ENCODE assay signal across 13 cellular contexts in genomic region chr13:40064723-40065122, GRCh38.
DNase-seq lines count a peak whose midpoint lies in the region; ATAC-seq and TF ChIP-seq lines count a peak whose summit lies in the region.
"Had no signal": no experiment of that assay in that cellular context is flagged by ENCODE, and none has a peak within 500 bp of the region (broad histone marks: within the 10 kb centered on the region; RNA-seq: fewer than 3 reads in every experiment).

No MANE protein-coding gene starts in this region.

- H3K36me3 ChIP-seq in GM23248 (ENCODE audit: low read depth) (no peaks in the 10 kb centered on the region), fibroblast of lung (ENCODE audit: control insufficient read depth, insufficient read depth, low read length) (no peaks in the 10 kb centered on the region), Peyer's patch (no peaks in the 10 kb centered on the region)
- H3K36me3 ChIP-seq: pancreas, upper lobe of left lung had no signal

- CTCF ChIA-PET in WTC11 (lab: Charles Lee) = no interaction called here

- no peaks in the 10 kb centered on the region for H3K9me3 ChIP-seq in GM23248 (ENCODE audit: low read depth)
- no peaks in the 10 kb centered on the region for H3K9me3 ChIP-seq in fibroblast of lung (ENCODE audit: control insufficient read depth, insufficient read depth, low read depth, low read length)
- H3K9me3 ChIP-seq in Peyer's patch = no peaks in the 10 kb centered on the region
- H3K9me3 ChIP-seq: pancreas, upper lobe of left lung had no signal

- peak overlapping the region; percentile 13 for H3K4me2 ChIP-seq in GM23248 (ENCODE audit: unreplicated experiment)
- H3K4me2 ChIP-seq in fibroblast of lung (ENCODE audit: extremely low read depth, insufficient read depth, low read length) = no peak overlapping the region

- H3K27ac ChIP-seq in GM23248 = no peak overlapping the region; the same call in 1 of the 2 replicates
- H3K27ac ChIP-seq in fibroblast of lung (ENCODE audit: insufficient read depth, low read length) = no peak overlapping the region
- H3K27ac ChIP-seq in Peyer's patch = no peak overlapping the region
- H3K27ac ChIP-seq: upper lobe of left lung had no signal

- no peaks in the 10 kb centered on the region for H3K79me2 ChIP-seq in GM23248 (ENCODE audit: insufficient read depth)
- no peaks in the 10 kb centered on the region for H3K79me2 ChIP-seq in fibroblast of lung (ENCODE audit: control insufficient read depth, insufficient read depth, low read length)

- no peak for TF ChIP-seq POLR2A in Peyer's patch (IDR thresholded peaks at IDR 0.05)

- no peak overlapping the region for H3K27ac Mint-ChIP-seq in stimulated activated naive B cell treated with anti-CD40 and anti-IgM and Interleukin-4, amounts not matched to agents 10 μg/mL and 1 μg/mL and 100 μg/mL, for 72 hours
- H3K27ac Mint-ChIP-seq in WTC11 (no peak overlapping the region), immature natural killer cell (no peak overlapping the region)

- peaks cover 0 to under 1% of the 10 kb centered on the region in 2 donors for H3K27me3 Mint-ChIP-seq in stimulated activated naive B cell treated with anti-CD40 and anti-IgM and Interleukin-4, amounts not matched to agents 10 μg/mL and 1 μg/mL and 100 μg/mL, for 72 hours
- H3K27me3 Mint-ChIP-seq in WTC11 (ENCODE audit: low read depth) (no peaks in the 10 kb centered on the region), immature natural killer cell (ENCODE audit: low read depth in 3 of 3) (peaks cover 0 to 3% (median 2%) of the 10 kb centered on the region in 3 donors)

- H3K36me3 Mint-ChIP-seq in stimulated activated naive B cell treated with anti-CD40 and anti-IgM and Interleukin-4, amounts not matched to agents 10 μg/mL and 1 μg/mL and 100 μg/mL, for 72 hours = no peaks in the 10 kb centered on the region
- H3K36me3 Mint-ChIP-seq in WTC11 = no peaks in the 10 kb centered on the region
- no peaks in the 10 kb centered on the region for H3K36me3 Mint-ChIP-seq in immature natural killer cell

- H3K9me3 Mint-ChIP-seq in stimulated activated naive B cell treated with anti-CD40 and anti-IgM and Interleukin-4, amounts not matched to agents 10 μg/mL and 1 μg/mL and 100 μg/mL, for 72 hours = no peaks in the 10 kb centered on the region
- H3K9me3 Mint-ChIP-seq in WTC11 = no peaks in the 10 kb centered on the region
- H3K9me3 Mint-ChIP-seq in immature natural killer cell = no peaks in the 10 kb centered on the region

- peaks cover 18% of the 10 kb centered on the region for H3F3A ChIP-seq in GM23248 (ENCODE audit: insufficient read depth)

- peaks cover 36 to 44% of the 10 kb centered on the region in 2 donors for H3K4me1 Mint-ChIP-seq in stimulated activated naive B cell treated with anti-CD40 and anti-IgM and Interleukin-4, amounts not matched to agents 10 μg/mL and 1 μg/mL and 100 μg/mL, for 72 hours
- peaks cover 9% of the 10 kb centered on the region for H3K4me1 Mint-ChIP-seq in WTC11
- H3K4me1 Mint-ChIP-seq in immature natural killer cell = no peaks in the 10 kb centered on the region

- H3K27me3 ChIP-seq in GM23248 (replicated peaks; ENCODE audit: insufficient read depth) (no peaks in the 10 kb centered on the region; the same call in 1 of the 2 replicates), fibroblast of lung (ENCODE audit: control insufficient read depth, insufficient read depth, low read length) (no peaks in the 10 kb centered on the region), Peyer's patch (no peaks in the 10 kb centered on the region)
- H3K27me3 ChIP-seq: pancreas, upper lobe of left lung had no signal

- no peaks in the 10 kb centered on the region for H3K9me2 ChIP-seq in GM23248 (ENCODE audit: insufficient read depth)

- TF ChIP-seq CTCF in fibroblast of lung (conservative IDR thresholded peaks at IDR 0.05 in 1 of 2, IDR thresholded peaks at IDR 0.05 in 1 of 2; ENCODE audit: low read depth in 1 of 2, low read length in 2 of 2) (no peak), WTC11 (IDR thresholded peaks at IDR 0.05) (no peak), Peyer's patch (IDR thresholded peaks at IDR 0.05) (no peak)

- peaks cover 31% of the 10 kb centered on the region for H3K4me1 ChIP-seq in GM23248 (ENCODE audit: insufficient read depth)
- peaks cover 2% of the 10 kb centered on the region for H3K4me1 ChIP-seq in fibroblast of lung (ENCODE audit: control insufficient read depth, extremely low read depth, insufficient read depth, low read length)
- peaks cover 0 to 6% (median 0%) of the 10 kb centered on the region in 4 donors for H3K4me1 ChIP-seq in Peyer's patch

- H3K9ac ChIP-seq in GM23248 (no peak overlapping the region), fibroblast of lung (ENCODE audit: insufficient read depth, low read length) (no peak overlapping the region)

- WGBS in GM23248 (ENCODE audit: low coverage in 1 of 2, low lambda C conversion rate in 2 of 2, missing lambda C conversion rate in 2 of 2), 2 experiments = 16 to 19% methylated on average over 3 of the region's 3 CpGs

- no peaks in the 10 kb centered on the region for H4K20me1 ChIP-seq in GM23248 (ENCODE audit: insufficient read depth)
- H4K20me1 ChIP-seq in fibroblast of lung (ENCODE audit: control insufficient read depth, extremely low read depth, insufficient read depth, low read length) = no peaks in the 10 kb centered on the region

- H2AFZ ChIP-seq in GM23248 = no peak overlapping the region
- no peak overlapping the region for H2AFZ ChIP-seq in fibroblast of lung (ENCODE audit: low read length)

- DNase-seq in GM23248 (peak; percentile 94), RKO (ENCODE audit: low spot score) (peak; percentile 6), fibroblast of lung (ENCODE audit: low read depth in 2 of 2) (peak; percentile 83 to 93), NCI-H526 treated with DMSO at 0.1 percent for 48 hours (lab: John Stamatoyannopoulos, UW) (no peak), WTC11 (ENCODE audit: low spot score) (no peak), immature natural killer cell (no peak), Peyer's patch (no peak)
- DNase-seq in stimulated activated naive B cell treated with anti-CD40 and anti-IgM and Interleukin-4, amounts not matched to agents 10 μg/mL and 1 μg/mL and 100 μg/mL, for 72 hours = no peak
- DNase-seq: amygdala, foreskin melanocyte, H7, pancreas, upper lobe of left lung had no signal

- H3K4me3 ChIP-seq in GM23248 = no peak overlapping the region
- H3K4me3 ChIP-seq in fibroblast of lung (replicated peaks in 1 of 4; ENCODE audit: control extremely low read depth in 1 of 4, insufficient read depth in 1 of 4, low read depth in 3 of 4, low read length in 4 of 4) = no peak overlapping the region
- no peak overlapping the region for H3K4me3 ChIP-seq in Peyer's patch
- H3K4me3 ChIP-seq: pancreas, upper lobe of left lung had no signal

- H3K4me3 Mint-ChIP-seq in stimulated activated naive B cell treated with anti-CD40 and anti-IgM and Interleukin-4, amounts not matched to agents 10 μg/mL and 1 μg/mL and 100 μg/mL, for 72 hours = no peak overlapping the region
- H3K4me3 Mint-ChIP-seq in WTC11 = no peak overlapping the region
- H3K4me3 Mint-ChIP-seq in immature natural killer cell = no peak overlapping the region

- POLR2A ChIA-PET in WTC11 (lab: Charles Lee) = no interaction called here

- in situ Hi-C loops in GM23248 (cut with MboI) = no loop called here

- ATAC-seq in stimulated activated naive B cell treated with anti-CD40 and anti-IgM and Interleukin-4, amounts not matched to agents 10 μg/mL and 1 μg/mL and 100 μg/mL, for 72 hours (replicated peaks) = peak; percentile 24 to 27
- no peak for ATAC-seq in WTC11

TF ChIP-seq in WTC11, 78 proteins besides CTCF, POLR2A, EP300 and RAD21 (continues in another document):
- TF ChIP-seq ZNF423 (CRISPR knock-in tag; IDR thresholded peaks at IDR 0.05) = no peak
- no peak for TF ChIP-seq ZNF219 (CRISPR knock-in tag; IDR thresholded peaks at IDR 0.05; ENCODE audit: borderline replicate concordance)
- no peak for TF ChIP-seq FOXJ3 (CRISPR knock-in tag; IDR thresholded peaks at IDR 0.05; ENCODE audit: borderline replicate concordance)
- TF ChIP-seq PREB (CRISPR knock-in tag; IDR thresholded peaks at IDR 0.05; ENCODE audit: borderline replicate concordance) = no peak
- no peak for TF ChIP-seq GTF2I (CRISPR knock-in tag; conservative IDR thresholded peaks at IDR 0.05)
- TF ChIP-seq, protein P1, sequence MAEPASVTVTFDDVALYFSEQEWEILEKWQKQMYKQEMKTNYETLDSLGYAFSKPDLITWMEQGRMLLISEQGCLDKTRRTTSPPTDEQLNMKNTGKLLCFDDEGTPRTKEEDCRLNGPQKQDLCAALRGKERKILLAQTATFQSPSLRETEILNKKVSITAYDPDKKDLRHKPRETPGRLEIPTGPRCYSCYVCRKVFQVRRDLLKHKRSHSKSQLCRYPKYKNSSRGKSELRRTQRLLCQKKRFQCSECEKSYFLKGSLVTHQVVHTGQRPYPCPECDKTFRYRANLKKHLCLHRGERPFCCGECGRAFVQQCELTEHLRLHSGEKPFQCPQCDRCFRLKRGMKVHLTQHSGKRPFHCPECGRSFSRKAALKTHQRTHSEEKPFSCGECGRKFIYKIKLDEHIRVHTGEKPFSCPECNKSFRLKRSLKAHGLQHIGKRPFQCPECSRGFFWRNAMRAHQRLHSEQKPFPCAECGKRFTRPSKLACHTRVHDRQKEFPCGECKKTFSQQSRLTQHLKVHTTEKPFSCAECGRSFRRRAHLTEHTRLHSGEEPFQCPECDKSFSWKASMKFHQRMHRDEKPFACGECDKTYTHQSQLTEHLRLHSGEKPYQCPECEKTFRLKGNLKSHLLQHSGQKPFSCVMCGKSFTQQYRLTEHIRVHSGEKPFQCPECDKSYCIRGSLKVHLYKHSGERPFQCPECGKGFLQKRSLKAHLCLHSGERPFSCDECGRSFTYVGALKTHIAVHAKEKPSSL (CRISPR knock-in tag; conservative IDR thresholded peaks at IDR 0.05) = no peak
- TF ChIP-seq IRF1 (CRISPR knock-in tag; IDR thresholded peaks at IDR 0.05) = no peak
- TF ChIP-seq NR3C1 (CRISPR knock-in tag; conservative IDR thresholded peaks at IDR 0.05; ENCODE audit: low read depth) = no peak

Comparison
In these comparisons a context has a peak if more than half of its experiments do, and no peak if none do; other contexts are left out.
1. DNase-seq: peak in GM23248 (single experiment), RKO (single experiment) and fibroblast of lung (2 of 2); none in stimulated activated naive B cell treated with anti-CD40 and anti-IgM and Interleukin-4, amounts not matched to agents 10 μg/mL and 1 μg/mL and 100 μg/mL, for 72 hours (single experiment), NCI-H526 treated with DMSO at 0.1 percent for 48 hours (single experiment), WTC11 (single experiment), immature natural killer cell (0 of 3) and Peyer's patch (0 of 3).